8 cellular contexts compared by ENCODE assay signal in the genomic region with DNA sequence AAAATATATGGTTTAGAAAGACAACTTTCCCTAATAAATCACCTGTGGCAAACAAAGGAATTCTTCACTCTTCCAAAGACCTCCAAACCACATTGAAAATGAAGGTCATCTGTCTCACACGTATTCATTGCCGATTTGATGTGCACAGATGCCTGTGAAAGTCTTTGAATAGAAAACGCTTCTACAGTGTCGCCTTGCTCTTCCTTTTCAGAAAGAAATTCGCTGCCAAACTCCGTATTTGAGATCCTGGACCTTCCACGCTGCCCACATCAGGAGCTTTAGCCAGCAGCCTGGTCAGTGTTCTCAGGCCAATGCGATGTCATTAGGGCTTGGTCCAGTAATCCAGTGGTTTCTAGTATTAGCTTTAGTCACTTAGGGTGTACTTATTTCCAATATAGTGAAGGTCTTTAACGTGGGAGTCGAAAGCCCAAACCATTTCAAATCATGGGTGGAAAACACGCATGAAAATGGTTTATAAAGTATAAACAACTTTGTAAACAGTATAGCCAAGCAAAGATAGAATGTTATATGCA. TPM values are rescaled to one million over a fixed set of nuclear protein-coding genes. Genes with fewer than 3 reads are reported as not detected.
A peak's percentile ranks its signal among the peaks of the same experiment; 100 is the strongest.
DNase-seq lines count a peak whose midpoint lies in the region; ATAC-seq, FAIRE-seq and TF ChIP-seq lines count a peak whose summit lies in the region.

No MANE protein-coding gene starts in this region.

- H3K9me3 Mint-ChIP-seq in activated CD4-positive, alpha-beta memory T cell treated with anti-CD3 and anti-CD28 coated beads for 36 hours: no peaks in the 10 kb centered on the region

- H3K4me2 ChIP-seq in smooth muscle cell: peak overlapping the region; percentile 84

- CTCF ChIA-PET in activated CD4-positive, alpha-beta memory T cell treated with anti-CD3 and anti-CD28 coated beads for 36 hours (lab: Charles Lee): interaction anchor here (0.6 to 2.8 kb wide), 28 partner anchors 12 to 376 kb away, joined by 3 to 27 read pairs (median 4); a partner anchor contains a TSS

- H3K4me3 ChIP-seq in HAP-1 (peak overlapping the region; percentile 39), right cardiac atrium (ENCODE audit: low read length) (peak overlapping the region; percentile 66), smooth muscle cell (peak overlapping the region; percentile 73)

- intact Hi-C loops in activated CD4-positive, alpha-beta memory T cell treated with anti-CD3 and anti-CD28 coated beads for 36 hours (cut with micrococcal nuclease): no loop called here
- intact Hi-C loops in right cardiac atrium (cut with DNase I) (no loop called here), left colon (cut with DNase I, micrococcal nuclease) (loop anchor here in 1 of 2 donors (10.0 kb wide), 1 partner anchor 105 kb away; no protein-coding TSS in a partner anchor)

- H3K27me3 Mint-ChIP-seq in activated CD4-positive, alpha-beta memory T cell treated with anti-CD3 and anti-CD28 coated beads for 36 hours: no peaks in the 10 kb centered on the region

- peaks cover 5% of the 10 kb centered on the region for H3F3A ChIP-seq in smooth muscle cell (ENCODE audit: low read depth)

- H3K27ac Mint-ChIP-seq in activated CD4-positive, alpha-beta memory T cell treated with anti-CD3 and anti-CD28 coated beads for 36 hours: no peak overlapping the region

- TF ChIP-seq CTCF in smooth muscle cell (IDR thresholded peaks at IDR 0.05; ENCODE audit: borderline replicate concordance, insufficient read depth, poor library complexity, severe bottlenecking): no peak

- WGBS in right cardiac atrium: 73% methylated on average over 11 of the region's 11 CpGs
- 56% methylated on average over 11 of the region's 11 CpGs for WGBS in smooth muscle cell (ENCODE audit: low lambda C conversion rate)

- no peaks in the 10 kb centered on the region for H3K36me3 Mint-ChIP-seq in activated CD4-positive, alpha-beta memory T cell treated with anti-CD3 and anti-CD28 coated beads for 36 hours

- POLR2A ChIA-PET in activated CD4-positive, alpha-beta memory T cell treated with anti-CD3 and anti-CD28 coated beads for 36 hours (lab: Charles Lee): no interaction called here

- in situ Hi-C loops in HAP-1 (cut with MboI; ENCODE audit: low sequenced_read_pairs): no loop called here

- H3K9me3 ChIP-seq in HAP-1 (no peaks in the 10 kb centered on the region), right cardiac atrium (ENCODE audit: control insufficient read depth, low read length) (no peaks in the 10 kb centered on the region), smooth muscle cell (replicated peaks; ENCODE audit: low read depth) (no peaks in the 10 kb centered on the region)

- DNase-seq in HAP-1 (ENCODE audit: low spot score in 2 of 2) (no peak), right cardiac atrium (no peak), smooth muscle cell (lab: John Stamatoyannopoulos, UW; ENCODE audit: unreplicated experiment) (no peak), left colon (no peak), HPDE6-E6E7 (ENCODE audit: extremely low spot score) (no peak), HTR-8/SVneo (ENCODE audit: insufficient read length, low spot score) (no peak)
- no peak for DNase-seq in activated CD4-positive, alpha-beta memory T cell treated with anti-CD3 and anti-CD28 coated beads for 36 hours

- H3K36me3 ChIP-seq in HAP-1 (replicated peaks): no peaks in the 10 kb centered on the region
- no peaks in the 10 kb centered on the region for H3K36me3 ChIP-seq in smooth muscle cell (ENCODE audit: low read depth)

- H3K4me1 ChIP-seq in HAP-1 (peaks cover 4% of the 10 kb centered on the region), right cardiac atrium (ENCODE audit: control insufficient read depth, insufficient read depth, low read length) (no peaks in the 10 kb centered on the region), smooth muscle cell (ENCODE audit: low read depth) (no peaks in the 10 kb centered on the region)

- peak overlapping the region; percentile 71 for H3K9ac ChIP-seq in smooth muscle cell (ENCODE audit: low read depth)

- FAIRE-seq in HTR-8/SVneo (lab: Jason Lieb, UNC): no peak

- no peaks in the 10 kb centered on the region for H4K20me1 ChIP-seq in smooth muscle cell (ENCODE audit: low read depth)

- no peaks in the 10 kb centered on the region for H3K27me3 ChIP-seq in HAP-1 (ENCODE audit: low read depth)
- no peaks in the 10 kb centered on the region for H3K27me3 ChIP-seq in right cardiac atrium (ENCODE audit: control insufficient read depth, insufficient read depth)
- no peaks in the 10 kb centered on the region for H3K27me3 ChIP-seq in smooth muscle cell (ENCODE audit: low read depth)

- H3K4me3 Mint-ChIP-seq in activated CD4-positive, alpha-beta memory T cell treated with anti-CD3 and anti-CD28 coated beads for 36 hours: peak overlapping the region; percentile 79

- H3K27ac ChIP-seq in right cardiac atrium (ENCODE audit: low read length): no peak overlapping the region
- peak overlapping the region; percentile 85 for H3K27ac ChIP-seq in smooth muscle cell (ENCODE audit: low read depth)

- ATAC-seq in right cardiac atrium: peak in 1 of 2 donors; percentile 36
- no peak for ATAC-seq in left colon
- ATAC-seq in HG02623 (IDR thresholded peaks at IDR 0.05; ENCODE audit: unreplicated experiment): no peak

- no peaks in the 10 kb centered on the region for H3K79me2 ChIP-seq in smooth muscle cell (ENCODE audit: low read depth)

- peaks cover 8% of the 10 kb centered on the region for H3K4me1 Mint-ChIP-seq in activated CD4-positive, alpha-beta memory T cell treated with anti-CD3 and anti-CD28 coated beads for 36 hours (ENCODE audit: low read depth)

- H2AFZ ChIP-seq in smooth muscle cell (ENCODE audit: low read depth): peak overlapping the region; percentile 97

RNA-seq across cellular contexts. Expression of a gene that starts 22.1 kb away (rescaled TPM):
- total RNA-seq in activated CD4-positive, alpha-beta memory T cell treated with anti-CD3 and anti-CD28 coated beads for 36 hours: under 1 TPM in 1 of 2 experiments, not detected in 1; 0.51 TPM
- 10 to 100 TPM in 3 of 4 donors, 1 to 10 TPM in 1; 1.9 to 24.1 (median 19.1) TPM for total RNA-seq in right cardiac atrium
- polyA plus RNA-seq in right cardiac atrium: 36.1 TPM
- total RNA-seq in smooth muscle cell: not detected in 2 replicates
- not detected in 2 replicates for polyA plus RNA-seq in smooth muscle cell
- 1 to 10 TPM in 1 of 2 donors, not detected in 1; 3.3 TPM for total RNA-seq in left colon
